Comparison of ENCODE assay signal across 26 cellular contexts in genomic region chr5:56434986-56435385, GRCh38.
"Had no signal": no experiment of that assay in that cellular context is flagged by ENCODE, and none has a peak within 500 bp of the region (broad histone marks: within the 10 kb centered on the region; RNA-seq: fewer than 3 reads in every experiment).

No MANE protein-coding gene starts in this region.

- H3K27ac Mint-ChIP-seq: activated CD8-positive, alpha-beta memory T cell treated with anti-CD3 and anti-CD28 coated beads, Interleukin-2, amount 10 ng/mL, durations not matched to agents 7 days and 5 days; activated T-cell treated with anti-CD3 and anti-CD28 coated beads, Interleukin-2, amount 50 U/mL, for 24 hours; activated T-helper 1 cell treated with anti-CD3 and anti-CD28 coated beads, Interleukin-12 subunit alpha, Interleukin-12 subunit beta, Interleukin-2, Interleukin-4 antibody, amounts not matched to agents 30 ng/mL and 10 ng/mL and 1 ng/mL, durations not matched to agents 14 hours and 24 hours and 36 hours; T-helper 1 cell treated with Interleukin-12 subunit alpha and Interleukin-12 subunit beta and Interleukin-4 antibody, amounts not matched to agents 30 μg/mL and 1 μg/mL, for 36 hours; WTC11 had no signal

- H3K4me1 Mint-ChIP-seq: activated CD8-positive, alpha-beta memory T cell treated with anti-CD3 and anti-CD28 coated beads, Interleukin-2, amount 10 ng/mL, durations not matched to agents 7 days and 5 days had no signal

- H3K4me3 Mint-ChIP-seq: activated CD8-positive, alpha-beta memory T cell treated with anti-CD3 and anti-CD28 coated beads, Interleukin-2, amount 10 ng/mL, durations not matched to agents 7 days and 5 days; activated naive CD4-positive, alpha-beta T cell treated with anti-CD3 and anti-CD28 coated beads, Interleukin-2, amount 50 U/mL, for 24 hours; activated T-cell treated with anti-CD3 and anti-CD28 coated beads, Interleukin-2, amount 50 U/mL, for 24 hours; activated T-helper 1 cell treated with anti-CD3 and anti-CD28 coated beads, Interleukin-12 subunit alpha, Interleukin-12 subunit beta, Interleukin-2, Interleukin-4 antibody, amounts not matched to agents 30 ng/mL and 10 ng/mL and 1 ng/mL, durations not matched to agents 14 hours and 24 hours and 36 hours; T-helper 1 cell treated with Interleukin-12 subunit alpha and Interleukin-12 subunit beta and Interleukin-4 antibody, amounts not matched to agents 30 μg/mL and 1 μg/mL, for 36 hours; WTC11 had no signal

- DNase-seq: activated CD4-positive, alpha-beta T cell treated with anti-CD3 and anti-CD28 coated beads for 48 hours; activated CD4-positive, alpha-beta T cell treated with anti-CD3 and anti-CD28 coated beads, Interleukin-2, amount 50 U/mL, for 4 hours; activated CD4-positive, CD25-positive, alpha-beta regulatory T cell treated with anti-CD3 and anti-CD28 coated beads, Interleukin-2, amount 50 U/mL, for 72 hours; activated CD8-positive, alpha-beta memory T cell treated with anti-CD3 and anti-CD28 coated beads, Interleukin-2, amount 10 ng/mL, durations not matched to agents 7 days and 5 days; activated effector memory CD4-positive, alpha-beta T cell treated with Interleukin-2 at 50 U/mL for 16 hours; activated naive CD4-positive, alpha-beta T cell; activated T-cell treated with anti-CD3 and anti-CD28 coated beads, Interleukin-2, amount 50 U/mL, for 24 hours; amniotic stem cell; body of pancreas; central memory CD4-positive, alpha-beta T cell; Kasumi-1; KBM-7; NCI-H1048; NCI-H187 treated with DMSO at 0.1 percent for 48 hours; NCI-H2081 treated with DMSO at 0.1 percent for 48 hours; NCI-H2171; NCI-H345; NCI-H510A; NCI-H526 treated with DMSO at 0.1 percent for 48 hours; Peyer's patch; Right ventricle myocardium superior; SJCRH30 had no signal

- H3K9me3 Mint-ChIP-seq: activated naive CD4-positive, alpha-beta T cell treated with anti-CD3 and anti-CD28 coated beads, Interleukin-2, amount 50 U/mL, for 24 hours; activated T-cell treated with anti-CD3 and anti-CD28 coated beads, Interleukin-2, amount 50 U/mL, for 24 hours had no signal

- H3K36me3 Mint-ChIP-seq: activated CD8-positive, alpha-beta memory T cell treated with anti-CD3 and anti-CD28 coated beads, Interleukin-2, amount 10 ng/mL, durations not matched to agents 7 days and 5 days; WTC11 had no signal

- H3K27me3 Mint-ChIP-seq: activated naive CD4-positive, alpha-beta T cell treated with anti-CD3 and anti-CD28 coated beads, Interleukin-2, amount 50 U/mL, for 24 hours; activated T-cell treated with anti-CD3 and anti-CD28 coated beads, Interleukin-2, amount 50 U/mL, for 24 hours had no signal
